ENCODE assay signal across 26 cellular contexts in the genomic region with DNA sequence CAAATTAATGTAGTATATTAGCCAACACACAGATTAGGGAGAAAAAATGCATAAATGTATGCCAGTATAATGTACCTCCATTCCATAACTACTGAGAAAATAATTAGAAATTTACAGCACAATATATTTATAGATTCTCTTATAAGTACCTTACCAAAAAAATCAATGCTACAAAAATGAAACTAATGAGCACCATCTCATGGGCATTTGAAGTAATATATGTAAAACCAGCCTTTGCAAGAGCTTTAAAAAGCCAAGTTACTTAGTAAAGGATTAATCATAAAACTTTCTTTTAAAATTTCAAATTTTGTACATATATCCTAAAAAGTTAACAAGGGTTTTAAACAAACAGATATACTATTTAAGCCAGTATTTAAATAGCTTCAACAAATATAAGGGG. TPM values are rescaled to one million over a fixed set of nuclear protein-coding genes. Genes with fewer than 3 reads are reported as not detected.
DNase-seq lines count a peak whose midpoint lies in the region; ATAC-seq and TF ChIP-seq lines count a peak whose summit lies in the region.
"Had no signal": no experiment of that assay in that cellular context is flagged by ENCODE, and none has a peak within 500 bp of the region (broad histone marks: within the 10 kb centered on the region; RNA-seq: fewer than 3 reads in every experiment).

No MANE protein-coding gene starts in this region.

- peaks cover 19% of the 10 kb centered on the region for H3K4me1 ChIP-seq in CD8-positive, alpha-beta memory T cell (ENCODE audit: insufficient read depth, low read length)
- peaks cover 9% of the 10 kb centered on the region for H3K4me1 ChIP-seq in hepatocyte (ENCODE audit: insufficient read depth)
- H3K4me1 ChIP-seq: neural progenitor cell, parathyroid adenoma had no signal

- H3K36me3 ChIP-seq in CD8-positive, alpha-beta memory T cell (ENCODE audit: insufficient read depth, low read length): no peaks in the 10 kb centered on the region
- no peaks in the 10 kb centered on the region for H3K36me3 ChIP-seq in hepatocyte (replicated peaks; ENCODE audit: insufficient read depth, low read depth)
- H3K36me3 ChIP-seq: HAP-1, neural progenitor cell, right atrium auricular region had no signal

- peak overlapping the region in 1 of 8 donors; percentile 66 for H3K27ac Mint-ChIP-seq in CD8-positive, alpha-beta memory T cell
- H3K27ac Mint-ChIP-seq: neural progenitor cell; stimulated activated naive B cell treated with anti-CD40 and anti-IgM and Interleukin-4, amounts not matched to agents 10 μg/mL and 1 μg/mL and 100 μg/mL, for 72 hours; type B pancreatic cell had no signal

- H3K9me3 ChIP-seq in CD8-positive, alpha-beta memory T cell (ENCODE audit: low read length): no peaks in the 10 kb centered on the region
- H3K9me3 ChIP-seq in hepatocyte (ENCODE audit: low read depth): no peaks in the 10 kb centered on the region
- H3K9me3 ChIP-seq: HAP-1, right atrium auricular region had no signal

- DNase-seq in CD8-positive, alpha-beta memory T cell: no peak
- DNase-seq in astrocyte of the spinal cord (ENCODE audit: low read depth, low spot score) (peak; percentile 16), hepatocyte (ENCODE audit: low spot score) (no peak), left ventricle myocardium superior (no peak), cortex of kidney (lab: John Stamatoyannopoulos, UW) (no peak), GDM1 (lab: John Stamatoyannopoulos, UW) (no peak)
- DNase-seq: activated CD4-positive, alpha-beta T cell treated with anti-CD3 and anti-CD28 coated beads, Interleukin-2, amount 50 U/mL, for 1 hour; activated CD4-positive, CD25-positive, alpha-beta regulatory T cell; activated gamma-delta T cell treated with Interleukin-2 at 50 U/mL for 16 hours; activated T-cell treated with anti-CD3 and anti-CD28 coated beads, Interleukin-2, amount 50 U/mL, for 24 hours; NCI-H1436; NCI-H2081 treated with DMSO at 0.1 percent for 48 hours; NCI-H226; NCI-H69; small intestine; stimulated activated naive B cell treated with anti-CD40 and anti-IgM and Interleukin-4, amounts not matched to agents 10 μg/mL and 1 μg/mL and 100 μg/mL, for 72 hours; substantia nigra; T-helper 1 cell had no signal

- H3K4me1 Mint-ChIP-seq in CD8-positive, alpha-beta memory T cell: peaks cover 71 to 88% (median 87%) of the 10 kb centered on the region in 3 donors
- H3K4me1 Mint-ChIP-seq: neural progenitor cell had no signal

- in situ Hi-C loops in astrocyte of the spinal cord (cut with HindIII; ENCODE audit: low sequenced_read_pairs): no loop called here

- no peak for ATAC-seq in left ventricle myocardium superior
- ATAC-seq: stimulated activated naive B cell treated with anti-CD40 and anti-IgM and Interleukin-4, amounts not matched to agents 10 μg/mL and 1 μg/mL and 100 μg/mL, for 72 hours had no signal

- intact Hi-C loops in left ventricle myocardium superior (cut with micrococcal nuclease): no loop called here

- H3K4me2 ChIP-seq in hepatocyte: no peak overlapping the region
- H3K4me2 ChIP-seq: KMS-11, neural progenitor cell had no signal

- POLR2A ChIA-PET in CD8-positive, alpha-beta memory T cell (lab: Charles Lee): no interaction called here

- no peak overlapping the region for H3K4me3 ChIP-seq in CD8-positive, alpha-beta memory T cell (ENCODE audit: low read length)
- H3K4me3 ChIP-seq in astrocyte of the spinal cord (ENCODE audit: low read depth, low read length) (no peak overlapping the region), hepatocyte (no peak overlapping the region)
- H3K4me3 ChIP-seq: HAP-1, neural progenitor cell, right atrium auricular region had no signal

- H3K9me2 ChIP-seq in hepatocyte (replicated peaks; ENCODE audit: insufficient read depth): no peaks in the 10 kb centered on the region

- H3K27me3 ChIP-seq in CD8-positive, alpha-beta memory T cell (ENCODE audit: insufficient read depth, low read length, poor library complexity, severe bottlenecking): no peaks in the 10 kb centered on the region
- no peaks in the 10 kb centered on the region for H3K27me3 ChIP-seq in hepatocyte
- H3K27me3 ChIP-seq: neural progenitor cell, right atrium auricular region had no signal

- H3K9me3 Mint-ChIP-seq in CD8-positive, alpha-beta memory T cell: no peaks in the 10 kb centered on the region
- H3K9me3 Mint-ChIP-seq: activated T-cell treated with anti-CD3 and anti-CD28 coated beads, Interleukin-2, amount 50 U/mL, for 24 hours; central memory CD8-positive, alpha-beta T cell; neural progenitor cell; type B pancreatic cell had no signal

- peak overlapping the region in 1 of 7 donors; percentile 41 for H3K4me3 Mint-ChIP-seq in CD8-positive, alpha-beta memory T cell
- H3K4me3 Mint-ChIP-seq: activated T-cell treated with anti-CD3 and anti-CD28 coated beads, Interleukin-2, amount 50 U/mL, for 24 hours; central memory CD8-positive, alpha-beta T cell; neural progenitor cell; stimulated activated naive B cell treated with anti-CD40 and anti-IgM and Interleukin-4, amounts not matched to agents 10 μg/mL and 1 μg/mL and 100 μg/mL, for 72 hours; type B pancreatic cell had no signal

- no peaks in the 10 kb centered on the region for H3K27me3 Mint-ChIP-seq in CD8-positive, alpha-beta memory T cell
- H3K27me3 Mint-ChIP-seq: activated T-cell treated with anti-CD3 and anti-CD28 coated beads, Interleukin-2, amount 50 U/mL, for 24 hours; central memory CD8-positive, alpha-beta T cell; stimulated activated naive B cell treated with anti-CD40 and anti-IgM and Interleukin-4, amounts not matched to agents 10 μg/mL and 1 μg/mL and 100 μg/mL, for 72 hours; type B pancreatic cell had no signal

- peak overlapping the region; percentile 19 for H3K27ac ChIP-seq in CD8-positive, alpha-beta memory T cell (ENCODE audit: low read depth, low read length)
- H3K27ac ChIP-seq in hepatocyte: no peak overlapping the region
- H3K27ac ChIP-seq: KMS-11, neural progenitor cell, parathyroid adenoma, right atrium auricular region had no signal

- H3K36me3 Mint-ChIP-seq in CD8-positive, alpha-beta memory T cell: peaks cover 0 to 1% (median 0%) of the 10 kb centered on the region in 3 donors
- H3K36me3 Mint-ChIP-seq: neural progenitor cell had no signal

- H4K20me1 ChIP-seq in hepatocyte (ENCODE audit: insufficient read depth, poor library complexity, severe bottlenecking): no peaks in the 10 kb centered on the region

- CTCF ChIA-PET in CD8-positive, alpha-beta memory T cell (lab: Charles Lee): interaction anchor here (1.1 kb wide), 1 partner anchor 9 kb away, joined by 4 read pairs; no protein-coding TSS in a partner anchor

- peaks cover 81% of the 10 kb centered on the region for H3K79me2 ChIP-seq in hepatocyte
- H3K79me2 ChIP-seq: parathyroid adenoma had no signal

- no peak overlapping the region for H2AFZ ChIP-seq in hepatocyte
- H2AFZ ChIP-seq: neural progenitor cell, parathyroid adenoma had no signal

- TF ChIP-seq CTCF in LNCAP (IDR thresholded peaks at IDR 0.05) (peak; percentile 34; the same call in 1 of the 2 replicates), astrocyte of the spinal cord (IDR thresholded peaks at IDR 0.05; ENCODE audit: low read depth, low read length) (no peak), hepatocyte (IDR thresholded peaks at IDR 0.05; ENCODE audit: poor library complexity) (peak; percentile 9)

RNA-seq across cellular contexts. Expression of gene LRBA, which starts 43.2 kb away (rescaled TPM):
- total RNA-seq in CD8-positive, alpha-beta memory T cell: 10 to 100 TPM; 56.4 to 61.9 TPM
- polyA plus RNA-seq in CD8-positive, alpha-beta memory T cell: 25.9 TPM
- total RNA-seq in hepatocyte: 69.4 and 71.0 TPM in 2 replicates
- polyA plus RNA-seq in hepatocyte: 14.1 and 15.3 TPM in 2 replicates
- 21.4 TPM for total RNA-seq in left ventricle myocardium superior
